ENCODE assay signal across 18 cellular contexts in genomic region chr15:69574506-69574905, GRCh38.
DNase-seq lines count a peak whose midpoint lies in the region; ATAC-seq, FAIRE-seq and TF ChIP-seq lines count a peak whose summit lies in the region.
"Had no signal": no experiment of that assay in that cellular context is flagged by ENCODE, and none has a peak within 500 bp of the region (broad histone marks: within the 10 kb centered on the region; RNA-seq: fewer than 3 reads in every experiment).

No MANE protein-coding gene starts in this region.

- H3K4me3 ChIP-seq in bronchial epithelial cell (ENCODE audit: low read depth, low read length) (no peak overlapping the region), coronary artery (no peak overlapping the region)
- H3K4me3 ChIP-seq: heart right ventricle, lower lobe of right lung, right lobe of liver, SJCRH30 had no signal

- H3K36me3 ChIP-seq in bronchial epithelial cell (ENCODE audit: control insufficient read depth, insufficient read depth, low read length) = no peaks in the 10 kb centered on the region
- H3K36me3 ChIP-seq: heart right ventricle, lower lobe of right lung, SJCRH30 had no signal

- TF ChIP-seq CTCF in bronchial epithelial cell (IDR thresholded peaks at IDR 0.05; ENCODE audit: insufficient read depth, low read length, severe bottlenecking) = no peak
- TF ChIP-seq CTCF in coronary artery (IDR thresholded peaks at IDR 0.05) = no peak

- FAIRE-seq in bronchial epithelial cell (lab: Jason Lieb, UNC) = peak; percentile 91
- no peak for FAIRE-seq in RCC 7860 (lab: Jason Lieb, UNC)
- FAIRE-seq: colon, islet of Langerhans had no signal

- H3K27ac ChIP-seq in coronary artery = peak overlapping the region in 1 of 2 donors; percentile 58
- H3K27ac ChIP-seq: lower lobe of right lung, right lobe of liver, SJCRH30 had no signal

- peak; percentile 9; the same call in 2 of the 3 replicates for ATAC-seq in SK-N-SH treated with all-trans-retinoic acid at 6 μM for 48 hours
- no peak for ATAC-seq in GM21576 (IDR thresholded peaks at IDR 0.05; ENCODE audit: unreplicated experiment)
- ATAC-seq: heart right ventricle, lower lobe of right lung had no signal

- peak; percentile 5 for DNase-seq in stimulated activated CD4-positive, alpha-beta T cell treated with anti-CD3 and anti-CD28 coated beads, Interleukin-1b, Interleukin-23, amount 100 ng/mL, for 48 hours
- DNase-seq in stimulated activated CD4-positive, alpha-beta T cell treated with anti-CD3 and anti-CD28 coated beads, Interleukin-4, amount 100 ng/mL, for 4 hours = no peak
- DNase-seq in bronchial epithelial cell (ENCODE audit: low read depth) (no peak), RCC 7860 (ENCODE audit: low spot score) (no peak), NCI-H2081 treated with DMSO at 0.1 percent for 48 hours (lab: John Stamatoyannopoulos, UW) (no peak), coronary artery (ENCODE audit: low spot score) (no peak)
- DNase-seq: activated gamma-delta T cell treated with Interleukin-2 at 50 U/mL for 16 hours, Calu3, heart right ventricle, lower lobe of right lung, NCI-H524 treated with DMSO at 0.1 percent for 48 hours, right lobe of liver, T-helper 9 cell had no signal

- H3K27me3 ChIP-seq in bronchial epithelial cell (ENCODE audit: control insufficient read depth, insufficient read depth, low read length) = peaks cover 52% of the 10 kb centered on the region
- H3K27me3 ChIP-seq: right lobe of liver, SJCRH30 had no signal

TF ChIP-seq in SK-N-SH treated with all-trans-retinoic acid at 6 μM for 48 hours, 23 proteins besides CTCF, POLR2A, EP300 and RAD21:
- no peak for TF ChIP-seq ZFP3 (CRISPR knock-in tag; IDR thresholded peaks at IDR 0.05)
- TF ChIP-seq PATZ1 (CRISPR knock-in tag; IDR thresholded peaks at IDR 0.05; ENCODE audit: borderline replicate concordance) = no peak
- no peak for TF ChIP-seq CSDC2 (CRISPR knock-in tag; IDR thresholded peaks at IDR 0.05)
- no peak for TF ChIP-seq ESRRG (CRISPR knock-in tag; IDR thresholded peaks at IDR 0.05)
- TF ChIP-seq ZNF565 (CRISPR knock-in tag; conservative IDR thresholded peaks at IDR 0.05; ENCODE audit: low read depth) = no peak
- TF ChIP-seq CREB5 (CRISPR knock-in tag; IDR thresholded peaks at IDR 0.05; ENCODE audit: low read depth) = no peak
